In the genomic region with DNA sequence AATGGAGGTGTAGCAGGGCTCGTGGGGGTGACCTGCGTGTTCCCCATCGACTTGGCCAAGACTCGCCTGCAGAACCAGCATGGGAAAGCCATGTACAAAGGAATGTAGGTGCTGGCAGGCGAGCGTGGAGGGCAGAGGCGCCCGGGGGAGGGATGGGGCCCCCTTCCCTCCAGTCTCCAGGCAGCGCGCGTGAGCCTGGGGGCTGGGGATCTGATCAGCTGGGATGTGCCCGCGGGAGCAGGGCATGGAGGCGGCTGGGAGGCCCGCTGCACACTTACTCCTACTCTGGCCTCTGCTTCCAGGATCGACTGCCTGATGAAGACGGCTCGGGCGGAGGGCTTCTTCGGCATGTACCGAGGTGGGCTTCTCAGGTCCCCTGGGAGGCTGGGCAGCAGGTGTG, we compare ENCODE assay signal across 1 cellular context.
TF ChIP-seq lines count a peak whose summit lies in the region.

No MANE protein-coding gene starts in this region.

TF ChIP-seq in K562, 482 proteins besides CTCF, POLR2A, EP300 and RAD21:
- TF ChIP-seq HMGN3 (IDR thresholded peaks at IDR 0.05; ENCODE audit: borderline replicate concordance, extremely low read depth, insufficient read length, low read depth, low read length) (peak; percentile 49), MXI1 (IDR thresholded peaks at IDR 0.05; ENCODE audit: low read depth, low read length) (no peak)
